Comparison of ENCODE assay signal across 8 cellular contexts in genomic region chr3:190585771-190586630, GRCh38.
A peak's percentile ranks its signal among the peaks of the same experiment; 100 is the strongest.
DNase-seq lines count a peak whose midpoint lies in the region; ATAC-seq, FAIRE-seq and TF ChIP-seq lines count a peak whose summit lies in the region.

No MANE protein-coding gene starts in this region.

- peak; percentile 67 for ATAC-seq in CD4-positive, alpha-beta T cell (ENCODE audit: poor library complexity)
- peak; percentile 16 for ATAC-seq in HG02884 (IDR thresholded peaks at IDR 0.05; ENCODE audit: unreplicated experiment)
- peak; percentile 67 for ATAC-seq in GM12878

- in situ Hi-C loops in GM12878 (cut with MboI): no loop called here

- H3K9me3 Mint-ChIP-seq in CD4-positive, alpha-beta T cell: no peaks in the 10 kb centered on the region

- no peak overlapping the region for H2AFZ ChIP-seq in GM12878 (ENCODE audit: control insufficient read depth, low read depth, low read length)
- no peak overlapping the region for H2AFZ ChIP-seq in OCI-LY7 (ENCODE audit: low read length)

- intact Hi-C loops in CD4-positive, alpha-beta T cell (cut with DNase I, micrococcal nuclease): no loop called here
- intact Hi-C loops in GM12878 (cut with micrococcal nuclease; ENCODE audit: unreplicated experiment) (no loop called here), OCI-LY7 (cut with micrococcal nuclease; ENCODE audit: unreplicated experiment) (no loop called here)

- H3K9ac ChIP-seq in GM12878 (ENCODE audit: control insufficient read depth, insufficient read depth, low read length): no peak overlapping the region

- H3K27me3 Mint-ChIP-seq in CD4-positive, alpha-beta T cell: no peaks in the 10 kb centered on the region

- no peak overlapping the region for H3K4me3 Mint-ChIP-seq in CD4-positive, alpha-beta T cell

- H3K27ac ChIP-seq in CD4-positive, alpha-beta T cell (ENCODE audit: low read depth, low read length): no peak overlapping the region
- H3K27ac ChIP-seq in RWPE1 (peak overlapping the region; percentile 84), GM12878 (ENCODE audit: control insufficient read depth, insufficient read depth) (no peak overlapping the region), OCI-LY7 (ENCODE audit: low read depth, low read length, poor library complexity, severe bottlenecking) (no peak overlapping the region)

- no peaks in the 10 kb centered on the region for H3K36me3 ChIP-seq in GM12878 (ENCODE audit: control insufficient read depth in 2 of 2, insufficient read depth in 2 of 2, low read length in 1 of 2)
- H3K36me3 ChIP-seq in OCI-LY7 (ENCODE audit: insufficient read depth, low read length): no peaks in the 10 kb centered on the region

- H3K4me3 ChIP-seq in GM12878 (no peak overlapping the region), OCI-LY7 (ENCODE audit: low read depth, low read length, poor library complexity, severe bottlenecking) (no peak overlapping the region)

- peaks cover 22% of the 10 kb centered on the region for H3K4me1 Mint-ChIP-seq in CD4-positive, alpha-beta T cell (ENCODE audit: low read depth)

- POLR2A ChIA-PET in CD4-positive, alpha-beta T cell (lab: Charles Lee): no interaction called here
- POLR2A ChIA-PET in RWPE1 (lab: Yijun Ruan, JAX; ENCODE audit: low non-redundant PET) (no interaction called here), GM12878 (lab: Charles Lee) (no interaction called here), OCI-LY7 (lab: Charles Lee) (no interaction called here)

- no peaks in the 10 kb centered on the region for H3K9me3 ChIP-seq in CD4-positive, alpha-beta T cell (ENCODE audit: control insufficient read depth, low read length)
- H3K9me3 ChIP-seq in GM12878 (replicated peaks; ENCODE audit: control insufficient read depth, insufficient read depth, low read length) (no peaks in the 10 kb centered on the region), OCI-LY7 (ENCODE audit: low read length) (no peaks in the 10 kb centered on the region)

- H3K4me2 ChIP-seq in GM12878 (ENCODE audit: control insufficient read depth, insufficient read depth) (no peak overlapping the region), OCI-LY7 (ENCODE audit: low read length) (no peak overlapping the region)

- TF ChIP-seq POLR2A in GM12878 (IDR thresholded peaks at IDR 0.05; ENCODE audit: low read depth, low read length): no peak

- no peaks in the 10 kb centered on the region for H3K4me1 ChIP-seq in GM12878 (ENCODE audit: control insufficient read depth, insufficient read depth, low read length)
- no peaks in the 10 kb centered on the region for H3K4me1 ChIP-seq in OCI-LY7 (ENCODE audit: insufficient read depth, low read length, poor library complexity, severe bottlenecking)

- RAD21 ChIA-PET in GM12878 (lab: Charles Lee; ENCODE audit: unreplicated experiment): no interaction called here

- FAIRE-seq in GM12878 (lab: Jason Lieb, UNC): no peak

- H4K20me1 ChIP-seq in GM12878 (ENCODE audit: control insufficient read depth, insufficient read depth) (no peaks in the 10 kb centered on the region), OCI-LY7 (ENCODE audit: insufficient read depth, low read length) (no peaks in the 10 kb centered on the region)

- SMC1A ChIA-PET in GM12878 (lab: Charles Lee; ENCODE audit: uncharacterized antibody, unreplicated experiment): no interaction called here

- BruUV-seq in GM12878 (replicated peaks; lab: Mats Ljungman, UMichigan) (no TSS peak), OCI-LY7 (replicated peaks; lab: Mats Ljungman, UMichigan) (no TSS peak)

- H3K79me2 ChIP-seq in GM12878 (ENCODE audit: control insufficient read depth, insufficient read depth, low read length) (no peaks in the 10 kb centered on the region), OCI-LY7 (ENCODE audit: insufficient read depth, low read depth, low read length) (no peaks in the 10 kb centered on the region)

- no peak for TF ChIP-seq EP300 in GM12878 (IDR thresholded peaks at IDR 0.05; ENCODE audit: borderline replicate concordance in 1 of 2, control insufficient read depth in 1 of 2, low read depth in 2 of 2, low read length in 2 of 2)

- DNase-seq in CD4-positive, alpha-beta T cell: no peak
- DNase-seq in RWPE1 (ENCODE audit: low spot score): peak; percentile 96
- no peak for DNase-seq in GM12878 (ENCODE audit: low read depth, low spot score)
- peak; percentile 42 for DNase-seq in mucosa of gallbladder (ENCODE audit: low spot score)
- no peak for DNase-seq in mesenteric fat pad (ENCODE audit: low spot score)
- DNase-seq in NK-92 (lab: John Stamatoyannopoulos, UW; ENCODE audit: unreplicated experiment): no peak
- no peak for DNase-seq in OCI-LY7 (ENCODE audit: low spot score)

- 46% methylated on average over 6 of the region's 6 CpGs for WGBS in GM12878 (ENCODE audit: insufficient coverage, insufficient replicate concordance, low lambda C conversion rate, missing lambda C conversion rate)

- H3K27me3 ChIP-seq in CD4-positive, alpha-beta T cell (ENCODE audit: control insufficient read depth, insufficient read depth, low read length): no peaks in the 10 kb centered on the region
- no peaks in the 10 kb centered on the region for H3K27me3 ChIP-seq in GM12878 (replicated peaks in 1 of 2; ENCODE audit: control insufficient read depth in 2 of 2, insufficient read depth in 2 of 2, low read length in 1 of 2)

- CTCF ChIA-PET in CD4-positive, alpha-beta T cell (lab: Charles Lee): interaction anchor here (1.4 kb wide), 1 partner anchor 18 kb away, joined by 3 read pairs; no protein-coding TSS in a partner anchor
- CTCF ChIA-PET in RWPE1 (lab: Yijun Ruan, JAX) (interaction anchor here (0.5 to 1.2 kb wide), 2 partner anchors 69 to 115 kb away, joined by 3 to 4 read pairs; no protein-coding TSS in a partner anchor), GM12878 (lab: Yijun Ruan, JAX) (no interaction called here), OCI-LY7 (lab: Charles Lee; ENCODE audit: unreplicated experiment) (no interaction called here)

- peak overlapping the region; percentile 1 for H3K27ac Mint-ChIP-seq in CD4-positive, alpha-beta T cell

- no peaks in the 10 kb centered on the region for H3K9me2 ChIP-seq in OCI-LY7 (ENCODE audit: insufficient read depth, low read length)

- H3K36me3 Mint-ChIP-seq in CD4-positive, alpha-beta T cell (ENCODE audit: low read depth): no peaks in the 10 kb centered on the region

- no peak for TF ChIP-seq CTCF in CD4-positive, alpha-beta T cell (IDR thresholded peaks at IDR 0.05)
- TF ChIP-seq CTCF in RWPE1 (conservative IDR thresholded peaks at IDR 0.05; ENCODE audit: low read depth) (no peak), GM12878 (IDR thresholded peaks at IDR 0.05 in 2 of 3, conservative IDR thresholded peaks at IDR 0.05 in 1 of 3; ENCODE audit: control insufficient read depth in 2 of 3, extremely low read depth in 1 of 3, insufficient read depth in 1 of 3, low read depth in 3 of 3, low read length in 3 of 3) (no peak), OCI-LY7 (conservative IDR thresholded peaks at IDR 0.05; ENCODE audit: low read length) (no peak)

- no peak for TF ChIP-seq RAD21 in GM12878 (IDR thresholded peaks at IDR 0.05; ENCODE audit: insufficient read depth, low read depth, low read length)

TF ChIP-seq in GM12878, 131 proteins besides CTCF, POLR2A, EP300 and RAD21:
- TF ChIP-seq CBX3 (IDR thresholded peaks at IDR 0.05; ENCODE audit: borderline replicate concordance, low read depth) (no peak), MEF2A (IDR thresholded peaks at IDR 0.05; ENCODE audit: insufficient read depth, low read depth, low read length) (no peak), CUX1 (IDR thresholded peaks at IDR 0.05; ENCODE audit: insufficient replicate concordance, low read depth, low read length) (no peak)

Comparison
In these comparisons a context has a peak if more than half of its experiments do, and no peak if none do; other contexts are left out.
1. ATAC-seq: peak in every context shown above with its lines; median percentile 67 in CD4-positive, alpha-beta T cell; 67 in GM12878; 16 in HG02884.
2. DNase-seq: peak in RWPE1 (single experiment) and mucosa of gallbladder (single experiment); none in CD4-positive, alpha-beta T cell (0 of 10), GM12878 (single experiment), mesenteric fat pad (single experiment), NK-92 (single experiment) and OCI-LY7 (single experiment).
3. CTCF ChIA-PET loops: an anchor here in CD4-positive, alpha-beta T cell (1.4 kb wide) and RWPE1 (0.5 to 1.2 kb wide); none called in GM12878 and OCI-LY7.